In the genomic region with DNA sequence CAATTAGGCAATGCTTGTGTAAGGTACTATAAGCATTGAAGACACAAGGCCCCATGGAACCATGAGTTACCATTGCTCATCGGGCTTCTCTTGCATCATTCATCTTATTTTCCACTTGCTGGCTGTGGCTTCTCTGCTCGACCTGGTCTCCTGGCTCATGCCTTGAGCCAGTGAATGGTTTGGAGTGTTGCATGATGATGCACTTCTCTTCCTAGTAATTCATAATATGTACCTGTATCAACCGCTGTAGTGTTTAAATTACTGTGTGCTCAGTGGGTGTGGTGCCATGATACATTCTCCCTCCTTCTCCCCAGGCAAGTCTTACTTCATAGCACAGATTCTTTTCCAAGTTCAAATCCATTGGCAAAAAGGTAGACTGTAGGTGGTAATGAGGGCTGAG, we compare ENCODE assay signal across 15 cellular contexts.
DNase-seq lines count a peak whose midpoint lies in the region; FAIRE-seq and TF ChIP-seq lines count a peak whose summit lies in the region.
"Had no signal": no experiment of that assay in that cellular context is flagged by ENCODE, and none has a peak within 500 bp of the region (broad histone marks: within the 10 kb centered on the region; RNA-seq: fewer than 3 reads in every experiment).

No MANE protein-coding gene starts in this region.

- intact Hi-C loops in mammary epithelial cell (cut with micrococcal nuclease) (loop anchor here (1.0 to 2.0 kb wide), 3 partner anchors 33 to 118 kb away; no protein-coding TSS in a partner anchor), colonic mucosa (cut with DNase I) (no loop called here)

- no peaks in the 10 kb centered on the region for H3K9me2 ChIP-seq in GM23248 (ENCODE audit: insufficient read depth)

- TF ChIP-seq CTCF in mammary epithelial cell (conservative IDR thresholded peaks at IDR 0.05 in 1 of 2, IDR thresholded peaks at IDR 0.05 in 1 of 2; ENCODE audit: extremely low read depth in 1 of 2, insufficient read depth in 1 of 2, low read depth in 1 of 2, low read length in 2 of 2) (no peak), keratinocyte (optimal IDR thresholded peaks at IDR 0.05 in 1 of 3, IDR thresholded peaks at IDR 0.05 in 1 of 3, conservative IDR thresholded peaks at IDR 0.05 in 1 of 3; ENCODE audit: extremely low read depth in 1 of 3, insufficient read depth in 2 of 3, low read length in 3 of 3) (no peak), colonic mucosa (IDR thresholded peaks at IDR 0.05) (no peak), osteoblast (IDR thresholded peaks at IDR 0.05; ENCODE audit: extremely low read depth, low read depth, low read length) (no peak)

- dilution Hi-C loops in mammary epithelial cell (cut with HindIII; ENCODE audit: low sequenced_read_pairs) (no loop called here), keratinocyte (cut with MboI; ENCODE audit: extremely low pct_ligation_motif_present, low sequenced_read_pairs) (no loop called here)

- H2AFZ ChIP-seq in GM23248 = no peak overlapping the region
- H2AFZ ChIP-seq in mammary epithelial cell (ENCODE audit: low read depth, low read length) = peak overlapping the region; percentile 83
- no peak overlapping the region for H2AFZ ChIP-seq in keratinocyte (ENCODE audit: control insufficient read depth, low read length)
- no peak overlapping the region for H2AFZ ChIP-seq in osteoblast (ENCODE audit: low read length)

- no peaks in the 10 kb centered on the region for H3K9me1 ChIP-seq in keratinocyte (ENCODE audit: control insufficient read depth, extremely low read depth, insufficient read depth, low read length)

- TF ChIP-seq POLR2A in erythroblast (IDR thresholded peaks at IDR 0.05; ENCODE audit: low read length) = no peak

- no peaks in the 10 kb centered on the region for H3K9me3 ChIP-seq in GM23248 (ENCODE audit: low read depth)
- H3K9me3 ChIP-seq in mammary epithelial cell (replicated peaks; ENCODE audit: insufficient read depth, low read length) = no peaks in the 10 kb centered on the region
- H3K9me3 ChIP-seq in keratinocyte (ENCODE audit: control insufficient read depth, low read depth, low read length) = no peaks in the 10 kb centered on the region
- no peaks in the 10 kb centered on the region for H3K9me3 ChIP-seq in colonic mucosa
- no peaks in the 10 kb centered on the region for H3K9me3 ChIP-seq in osteoblast (ENCODE audit: low read depth, low read length)
- H3K9me3 ChIP-seq: A549 had no signal

- H3K4me3 ChIP-seq in GM23248 (no peak overlapping the region), mammary epithelial cell (replicated peaks in 1 of 3; ENCODE audit: insufficient read depth in 1 of 3, low read depth in 2 of 3, low read length in 3 of 3) (no peak overlapping the region), keratinocyte (ENCODE audit: control insufficient read depth in 2 of 3, extremely low read depth in 1 of 3, insufficient read depth in 2 of 3, low read depth in 1 of 3, low read length in 3 of 3) (no peak overlapping the region), colonic mucosa (no peak overlapping the region), osteoblast (ENCODE audit: insufficient read depth, low read length) (no peak overlapping the region)
- H3K4me3 ChIP-seq: A549 had no signal

- BruUV-seq in mammary epithelial cell (replicated peaks; lab: Mats Ljungman, UMichigan) = no TSS peak

- DNase-seq in GM23248 (peak; percentile 30), NCI-H226 (peak; percentile 7), mammary epithelial cell (peak; percentile 96), keratinocyte (ENCODE audit: low read depth, low spot score) (peak; percentile 49), cerebellum (ENCODE audit: low spot score) (no peak), colonic mucosa (no peak), erythroblast (lab: John Stamatoyannopoulos, UW) (no peak), osteoblast (ENCODE audit: insufficient read length, low spot score, missing footprints) (no peak)
- DNase-seq: COR-L47, DMS153, EL, NCI-H1105 treated with DMSO at 0.1 percent for 48 hours, NCI-H187 had no signal

- H3K27me3 ChIP-seq in GM23248 (replicated peaks; ENCODE audit: insufficient read depth) (0 out of 2 replicates have a peak, but pooled peaks cover 9% of the 10 kb centered on the region), mammary epithelial cell (ENCODE audit: insufficient read depth, low read length) (no peaks in the 10 kb centered on the region), keratinocyte (ENCODE audit: control insufficient read depth, extremely low read depth, insufficient read depth, low read length) (no peaks in the 10 kb centered on the region), colonic mucosa (no peaks in the 10 kb centered on the region), osteoblast (ENCODE audit: insufficient read depth, low read length) (peaks cover 8% of the 10 kb centered on the region)

- in situ Hi-C loops in GM23248 (cut with MboI) (no loop called here), mammary epithelial cell (cut with MboI; ENCODE audit: low sequenced_read_pairs in 2 of 2) (no loop called here)

- H3K79me2 ChIP-seq in GM23248 (ENCODE audit: insufficient read depth) (no peaks in the 10 kb centered on the region), mammary epithelial cell (ENCODE audit: insufficient read depth, low read length) (no peaks in the 10 kb centered on the region), keratinocyte (ENCODE audit: control insufficient read depth, insufficient read depth, low read length) (no peaks in the 10 kb centered on the region), osteoblast (ENCODE audit: insufficient read depth, low read length) (no peaks in the 10 kb centered on the region)

- H3K4me2 ChIP-seq in GM23248 (ENCODE audit: unreplicated experiment) (no peak overlapping the region), mammary epithelial cell (ENCODE audit: insufficient read depth, low read depth, low read length) (peak overlapping the region; percentile 40), keratinocyte (ENCODE audit: control insufficient read depth, extremely low read depth, insufficient read depth, low read depth, low read length) (peak overlapping the region; percentile 38), osteoblast (ENCODE audit: insufficient read depth, low read length) (no peak overlapping the region)
- H3K4me2 ChIP-seq: A549 had no signal

- CTCF ChIA-PET in mammary epithelial cell (lab: Charles Lee; ENCODE audit: low non-redundant PET) = no interaction called here

- no peaks in the 10 kb centered on the region for H3K36me3 ChIP-seq in GM23248 (ENCODE audit: low read depth)
- H3K36me3 ChIP-seq in mammary epithelial cell (ENCODE audit: insufficient read depth, low read length) = no peaks in the 10 kb centered on the region
- no peaks in the 10 kb centered on the region for H3K36me3 ChIP-seq in keratinocyte (ENCODE audit: control insufficient read depth in 2 of 2, extremely low read depth in 1 of 2, insufficient read depth in 2 of 2, low read length in 2 of 2)
- no peaks in the 10 kb centered on the region for H3K36me3 ChIP-seq in colonic mucosa
- no peaks in the 10 kb centered on the region for H3K36me3 ChIP-seq in osteoblast (ENCODE audit: insufficient read depth, low read length)

- FAIRE-seq in keratinocyte (lab: Jason Lieb, UNC) = peak; percentile 90
- FAIRE-seq: A549 had no signal

- 43 to 47% methylated on average over 3 of the region's 3 CpGs for WGBS in GM23248 (ENCODE audit: low coverage in 1 of 2, low lambda C conversion rate in 2 of 2, missing lambda C conversion rate in 2 of 2), 2 experiments
- WGBS in mammary epithelial cell (ENCODE audit: low coverage, missing lambda C conversion rate) = 0% methylated on average over 2 of the region's 3 CpGs

- H3F3A ChIP-seq in GM23248 (ENCODE audit: insufficient read depth) = no peaks in the 10 kb centered on the region

- no peaks in the 10 kb centered on the region for H4K20me1 ChIP-seq in GM23248 (ENCODE audit: insufficient read depth)
- H4K20me1 ChIP-seq in mammary epithelial cell (ENCODE audit: insufficient read depth, low read length) = no peaks in the 10 kb centered on the region
- H4K20me1 ChIP-seq in keratinocyte (ENCODE audit: control insufficient read depth, extremely low read depth, insufficient read depth, low read length) = no peaks in the 10 kb centered on the region
- H4K20me1 ChIP-seq in osteoblast (ENCODE audit: insufficient read depth, low read length) = no peaks in the 10 kb centered on the region

- H3K9ac ChIP-seq in GM23248 (no peak overlapping the region), mammary epithelial cell (ENCODE audit: insufficient read depth, low read length) (no peak overlapping the region), keratinocyte (ENCODE audit: control insufficient read depth, extremely low read depth, insufficient read depth, low read length) (no peak overlapping the region), colonic mucosa (ENCODE audit: low read depth in 2 of 2, low read length in 2 of 2) (no peak overlapping the region)

- H3K4me1 ChIP-seq in GM23248 (ENCODE audit: insufficient read depth) (no peaks in the 10 kb centered on the region), mammary epithelial cell (ENCODE audit: insufficient read depth, low read length) (peaks cover 12% of the 10 kb centered on the region), keratinocyte (ENCODE audit: control insufficient read depth, extremely low read depth, insufficient read depth, low read length) (peaks cover 12% of the 10 kb centered on the region), colonic mucosa (no peaks in the 10 kb centered on the region), osteoblast (ENCODE audit: insufficient read depth, low read length) (no peaks in the 10 kb centered on the region)
- H3K4me1 ChIP-seq: A549 had no signal

- H3K27ac ChIP-seq in GM23248 = no peak overlapping the region
- peak overlapping the region; percentile 73 for H3K27ac ChIP-seq in mammary epithelial cell (ENCODE audit: insufficient read depth, low read depth, low read length)
- H3K27ac ChIP-seq in keratinocyte (ENCODE audit: control insufficient read depth, insufficient read depth, low read length) = peak overlapping the region; percentile 71
- no peak overlapping the region for H3K27ac ChIP-seq in colonic mucosa
- H3K27ac ChIP-seq in osteoblast (ENCODE audit: low read depth, low read length) = no peak overlapping the region
- H3K27ac ChIP-seq: A549, HL-60 had no signal

Comparison
In these comparisons a context has a peak if more than half of its experiments do, and no peak if none do; other contexts are left out.
1. DNase-seq: peak in GM23248 (single experiment), NCI-H226 (single experiment), mammary epithelial cell (single experiment) and keratinocyte (single experiment); none in cerebellum (single experiment), colonic mucosa (single experiment), erythroblast (0 of 2) and osteoblast (single experiment).
2. H3K27ac ChIP-seq: peak in mammary epithelial cell (single experiment) and keratinocyte (single experiment); none in GM23248 (single experiment), colonic mucosa (single experiment) and osteoblast (single experiment).
3. H3K4me2 ChIP-seq: peak in mammary epithelial cell (single experiment) and keratinocyte (single experiment); none in GM23248 (single experiment) and osteoblast (single experiment).